Comparison of ENCODE assay signal across 12 cellular contexts in the genomic region with DNA sequence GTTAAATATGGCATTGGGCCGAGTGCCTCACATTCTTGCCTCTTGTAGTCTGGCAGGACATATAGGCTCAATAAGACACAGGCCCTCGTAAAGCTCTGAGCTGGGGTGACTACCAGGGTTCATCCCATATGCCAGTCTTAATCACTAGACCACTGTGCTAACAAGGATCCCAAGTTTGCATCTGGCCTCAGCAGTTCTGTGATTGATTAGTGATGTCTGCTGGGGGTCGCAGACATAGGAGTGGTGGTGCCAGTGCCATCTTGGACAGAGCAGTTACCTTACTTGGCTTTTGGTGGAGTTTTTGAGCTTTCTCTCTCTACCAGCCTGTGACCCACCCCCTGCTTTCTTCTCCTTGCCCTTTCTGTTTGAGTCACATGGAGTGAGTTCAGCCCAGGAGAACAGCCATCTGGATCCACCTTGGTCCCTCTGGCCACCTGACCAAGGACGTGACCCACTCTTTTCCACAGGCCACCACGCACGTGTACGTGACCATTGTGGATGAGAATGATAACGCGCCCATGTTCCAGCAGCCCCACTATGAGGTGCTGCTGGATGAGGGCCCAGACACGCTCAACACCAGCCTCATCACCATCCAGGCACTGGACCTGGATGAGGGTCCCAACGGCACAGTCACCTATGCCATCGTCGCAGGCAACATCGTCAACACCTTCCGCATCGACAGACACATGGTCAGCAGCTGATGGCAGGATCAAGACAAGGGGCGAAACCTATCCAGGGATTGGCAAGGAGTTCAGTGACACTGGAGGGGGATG. TPM values are rescaled to one million over a fixed set of nuclear protein-coding genes. Genes with fewer than 3 reads are reported as not detected.
"Had no signal": no experiment of that assay in that cellular context is flagged by ENCODE, and none has a peak within 500 bp of the region (broad histone marks: within the 10 kb centered on the region; RNA-seq: fewer than 3 reads in every experiment).

No MANE protein-coding gene starts in this region.

- H3K36me3 ChIP-seq: gastroesophageal sphincter, neural progenitor cell, transverse colon had no signal

- ATAC-seq: gastroesophageal sphincter had no signal

- H3K4me3 Mint-ChIP-seq: neural progenitor cell had no signal

- H3K4me3 ChIP-seq: gastroesophageal sphincter, neural progenitor cell, skin epidermis, transverse colon had no signal

- H3K27ac Mint-ChIP-seq: neural progenitor cell had no signal

- H3K4me1 ChIP-seq: neural progenitor cell had no signal

- H3K9me3 ChIP-seq: gastroesophageal sphincter, transverse colon had no signal

- H3K27me3 ChIP-seq: gastroesophageal sphincter, transverse colon had no signal

- H3K36me3 Mint-ChIP-seq: neural progenitor cell had no signal

- H2AFZ ChIP-seq: neural progenitor cell had no signal

- FAIRE-seq: keratinocyte had no signal

- H3K9me3 Mint-ChIP-seq: neural progenitor cell had no signal

- DNase-seq: activated CD4-positive, CD25-positive, alpha-beta regulatory T cell; cortex of kidney; effector memory CD4-positive, alpha-beta T cell; mesendoderm; retina had no signal

- H3K27ac ChIP-seq: epithelial cell of prostate, gastroesophageal sphincter, neural progenitor cell, transverse colon had no signal

- H3K4me2 ChIP-seq: neural progenitor cell had no signal

- H3K9ac ChIP-seq: neural progenitor cell had no signal

RNA-seq across cellular contexts. Expression of a gene that starts 57.8 kb away (rescaled TPM):
- total RNA-seq: cardiac septum had no signal
- polyA plus RNA-seq: keratinocyte had no signal
